In genomic region chr14:99467338-99468075, GRCh38 we compare ENCODE assay signal across 14 cellular contexts. TPM values are rescaled to one million over a fixed set of nuclear protein-coding genes. Genes with fewer than 3 reads are reported as not detected.
A peak's percentile ranks its signal among the peaks of the same experiment; 100 is the strongest.
DNase-seq lines count a peak whose midpoint lies in the region; ATAC-seq and TF ChIP-seq lines count a peak whose summit lies in the region.
"Had no signal": no experiment of that assay in that cellular context is flagged by ENCODE, and none has a peak within 500 bp of the region (broad histone marks: within the 10 kb centered on the region; RNA-seq: fewer than 3 reads in every experiment).

No MANE protein-coding gene starts in this region.

- WGBS in SK-N-SH (ENCODE audit: low lambda C conversion rate): 83% methylated on average over 9 of the region's 9 CpGs

- POLR2A ChIA-PET in SK-N-SH (lab: Yijun Ruan, JAX): no interaction called here

- H3K27ac ChIP-seq in SK-N-SH (ENCODE audit: low read depth in 2 of 2, low read length in 1 of 2) (no peak overlapping the region), gastrocnemius medialis (peak overlapping the region; percentile 17 to 58 (median 46))

- intact Hi-C loops in left ventricle myocardium superior (cut with micrococcal nuclease) (no loop called here), gastrocnemius medialis (cut with DNase I; ENCODE audit: low total_unique reads) (no loop called here), head of caudate nucleus (cut with DNase I) (no loop called here)

- no peak for TF ChIP-seq EP300 in SK-N-SH (IDR thresholded peaks at IDR 0.05; ENCODE audit: borderline replicate concordance in 1 of 2, low read depth in 1 of 2, low read length in 1 of 2)

- no peak overlapping the region for H3K4me2 ChIP-seq in SK-N-SH

- ATAC-seq in SK-N-SH treated with all-trans-retinoic acid at 6 μM for 48 hours (no peak), left ventricle myocardium superior (peak; percentile 72), gastrocnemius medialis (peak; percentile 66 to 77), HG02981 (IDR thresholded peaks at IDR 0.05; ENCODE audit: unreplicated experiment) (no peak)
- ATAC-seq: activated CD8-positive, alpha-beta memory T cell treated with anti-CD3 and anti-CD28 coated beads, Interleukin-2, amount 10 ng/mL, durations not matched to agents 7 days and 5 days; PC-3 had no signal

- DNase-seq in SK-N-SH (no peak), NCI-H69 (lab: John Stamatoyannopoulos, UW) (peak; percentile 55), left ventricle myocardium superior (no peak), gastrocnemius medialis (no peak), NCI-H2107 (lab: John Stamatoyannopoulos, UW) (no peak), head of caudate nucleus (no peak)
- DNase-seq: activated B cell treated with CpG ODN at 0.5 μM for 24 hours; activated CD8-positive, alpha-beta memory T cell treated with anti-CD3 and anti-CD28 coated beads, Interleukin-2, amount 10 ng/mL, durations not matched to agents 7 days and 5 days; NCI-H2081 treated with DMSO at 0.1 percent for 48 hours; PC-3; stimulated activated CD4-positive, alpha-beta T cell treated with anti-CD3 and anti-CD28 coated beads, Interleukin-2, amount 100 ng/mL, for 24 hours; SW 1271 had no signal

- CTCF ChIA-PET in SK-N-SH (lab: Yijun Ruan, JAX): interaction anchor here (2.1 kb wide), 1 partner anchor 52 kb away, joined by 5 read pairs; no protein-coding TSS in a partner anchor

- in situ Hi-C loops in gastrocnemius medialis (cut with MboI; ENCODE audit: low sequenced_read_pairs in 4 of 4): no loop called here

- TF ChIP-seq RAD21 in SK-N-SH (IDR thresholded peaks at IDR 0.05; ENCODE audit: low read length): no peak

- no peak overlapping the region for H3K4me3 ChIP-seq in SK-N-SH (ENCODE audit: low read depth in 2 of 2, low read length in 1 of 2)
- H3K4me3 ChIP-seq in gastrocnemius medialis: no peak overlapping the region

- H3K9me2 ChIP-seq in SK-N-SH: no peaks in the 10 kb centered on the region

- H3F3A ChIP-seq in SK-N-SH (replicated peaks; ENCODE audit: insufficient read depth): no peaks in the 10 kb centered on the region

- H3K4me1 ChIP-seq in SK-N-SH (ENCODE audit: control insufficient read depth in 1 of 2, insufficient read depth in 2 of 2, low read depth in 1 of 2, low read length in 1 of 2): peaks cover 0 to 6% of the 10 kb centered on the region in 2 experiments; a peak in 1 of 4 replicates
- H3K4me1 ChIP-seq in gastrocnemius medialis: peaks cover 44 to 55% of the 10 kb centered on the region in 2 donors

- TF ChIP-seq POLR2A in gastrocnemius medialis (IDR thresholded peaks at IDR 0.05): no peak

- H2AFZ ChIP-seq in SK-N-SH (ENCODE audit: low read depth): no peak overlapping the region

- H4K20me1 ChIP-seq in SK-N-SH (ENCODE audit: insufficient read depth): peaks cover 62% of the 10 kb centered on the region

- H3K9me3 ChIP-seq in SK-N-SH (no peaks in the 10 kb centered on the region), gastrocnemius medialis (no peaks in the 10 kb centered on the region)

- peaks cover 74% of the 10 kb centered on the region for H3K79me2 ChIP-seq in SK-N-SH (ENCODE audit: insufficient read depth)

- no peak for TF ChIP-seq CTCF in SK-N-SH (IDR thresholded peaks at IDR 0.05)
- no peak for TF ChIP-seq CTCF in gastrocnemius medialis (IDR thresholded peaks at IDR 0.05 in 4 of 5, conservative IDR thresholded peaks at IDR 0.05 in 1 of 5)

- no peak overlapping the region for H3K9ac ChIP-seq in SK-N-SH

- H3K36me3 ChIP-seq in SK-N-SH (replicated peaks in 1 of 2; ENCODE audit: control insufficient read depth in 1 of 2, insufficient read depth in 2 of 2, low read length in 1 of 2): peaks cover 3 to 32% of the 10 kb centered on the region in 2 experiments
- peaks cover 0 to 15% of the 10 kb centered on the region in 2 donors for H3K36me3 ChIP-seq in gastrocnemius medialis

- H3K27me3 ChIP-seq in SK-N-SH (ENCODE audit: insufficient read depth): no peaks in the 10 kb centered on the region
- H3K27me3 ChIP-seq in gastrocnemius medialis: no peaks in the 10 kb centered on the region

TF ChIP-seq in SK-N-SH, 30 proteins besides CTCF, POLR2A, EP300 and RAD21:
- TF ChIP-seq REST (IDR thresholded peaks at IDR 0.05; ENCODE audit: low read depth, low read length) (no peak), NFIC (IDR thresholded peaks at IDR 0.05; ENCODE audit: borderline replicate concordance) (peak; percentile 16; the same call in 1 of the 2 replicates)
TF ChIP-seq in SK-N-SH: peak in this region for 1.

TF ChIP-seq in SK-N-SH treated with all-trans-retinoic acid at 6 μM for 48 hours, 23 proteins besides CTCF, POLR2A, EP300 and RAD21 (continues in another document):
- TF ChIP-seq BACH2 (CRISPR knock-in tag; IDR thresholded peaks at IDR 0.05; ENCODE audit: borderline replicate concordance): no peak
- no peak for TF ChIP-seq ESRRG (CRISPR knock-in tag; IDR thresholded peaks at IDR 0.05)
- TF ChIP-seq CSRNP3 (CRISPR knock-in tag; IDR thresholded peaks at IDR 0.05): no peak
- TF ChIP-seq OSR1 (CRISPR knock-in tag; IDR thresholded peaks at IDR 0.05): no peak
- TF ChIP-seq TSHZ2 (CRISPR knock-in tag; IDR thresholded peaks at IDR 0.05): no peak
- no peak for TF ChIP-seq CREB5 (CRISPR knock-in tag; IDR thresholded peaks at IDR 0.05; ENCODE audit: low read depth)
- no peak for TF ChIP-seq RARB (CRISPR knock-in tag; IDR thresholded peaks at IDR 0.05)
- TF ChIP-seq ZC3H10 (CRISPR knock-in tag; IDR thresholded peaks at IDR 0.05): no peak
- no peak for TF ChIP-seq ZFP30 (CRISPR knock-in tag; IDR thresholded peaks at IDR 0.05)
- no peak for TF ChIP-seq SNAI2 (CRISPR knock-in tag; IDR thresholded peaks at IDR 0.05)
- TF ChIP-seq ISL1 (CRISPR knock-in tag; IDR thresholded peaks at IDR 0.05): no peak
- TF ChIP-seq CSDC2 (CRISPR knock-in tag; IDR thresholded peaks at IDR 0.05): no peak
- no peak for TF ChIP-seq PPARA (CRISPR knock-in tag; IDR thresholded peaks at IDR 0.05; ENCODE audit: borderline replicate concordance)
- no peak for TF ChIP-seq ARNTL (CRISPR knock-in tag; IDR thresholded peaks at IDR 0.05; ENCODE audit: borderline replicate concordance, low read depth)
- TF ChIP-seq ZFP3 (CRISPR knock-in tag; IDR thresholded peaks at IDR 0.05): no peak
- TF ChIP-seq TCF4 (CRISPR knock-in tag; IDR thresholded peaks at IDR 0.05; ENCODE audit: borderline replicate concordance): no peak
- TF ChIP-seq GLIS3 (CRISPR knock-in tag; IDR thresholded peaks at IDR 0.05): no peak

RNA-seq across cellular contexts. Expression of gene SETD3, which starts 13.2 kb away (rescaled TPM):
- 19.1 and 22.7 TPM in 2 replicates for polyA plus RNA-seq in SK-N-SH (2012; rRNA removed)
- polyA plus RNA-seq in SK-N-SH (2012; cell fraction: cytosol; rRNA removed): 24.4 and 28.7 TPM in 2 replicates
- 8.5 and 14.9 TPM in 2 replicates for polyA plus RNA-seq in SK-N-SH (2012; cell fraction: nucleus; rRNA removed)
- total RNA-seq in left ventricle myocardium superior (99.1 TPM), gastrocnemius medialis (100 to 1,000 TPM; 116 to 170 (median 117) TPM)

RNA-seq across cellular contexts. Expression of gene CCNK, which starts 13.7 kb away (rescaled TPM):
- 9.0 and 14.6 TPM in 2 replicates for polyA plus RNA-seq in SK-N-SH (2012; rRNA removed)
- polyA plus RNA-seq in SK-N-SH (2012; cell fraction: cytosol; rRNA removed): 18.4 and 19.4 TPM in 2 replicates
- polyA plus RNA-seq in SK-N-SH (2012; cell fraction: nucleus; rRNA removed): 14.2 and 23.0 TPM in 2 replicates
- total RNA-seq in left ventricle myocardium superior (37.5 TPM), gastrocnemius medialis (10 to 100 TPM; 15.0 to 35.3 (median 19.1) TPM)

Comparison
In these comparisons a context has a peak if more than half of its experiments do, and no peak if none do; other contexts are left out.
1. H3K27ac ChIP-seq: peak in gastrocnemius medialis (4 of 4); none in SK-N-SH (0 of 2).
2. ATAC-seq: peak in left ventricle myocardium superior (single experiment) and gastrocnemius medialis (2 of 2); none in SK-N-SH treated with all-trans-retinoic acid at 6 μM for 48 hours (single experiment) and HG02981 (single experiment).